In the genomic region with DNA sequence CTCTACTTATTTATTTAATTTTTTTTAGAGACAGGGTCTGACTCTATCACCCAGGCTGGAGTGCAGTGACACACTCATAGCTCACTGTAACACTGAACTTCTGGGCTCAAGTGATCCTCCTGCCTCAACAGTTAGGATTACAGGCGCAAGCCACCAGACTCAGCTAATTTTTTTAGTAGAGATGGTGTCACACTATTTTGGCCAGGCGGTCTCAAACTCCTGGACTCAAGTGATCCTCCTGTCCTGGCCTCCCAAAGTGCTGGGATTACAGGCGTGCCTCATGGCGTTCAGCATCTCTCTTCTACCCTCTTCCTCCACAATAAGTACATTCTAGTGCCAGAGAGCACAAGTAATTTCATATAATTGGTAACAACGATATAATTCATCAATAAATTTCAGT, we compare ENCODE assay signal across 18 cellular contexts. TPM values are rescaled to one million over a fixed set of nuclear protein-coding genes. Genes with fewer than 3 reads are reported as not detected.
DNase-seq lines count a peak whose midpoint lies in the region; ATAC-seq and TF ChIP-seq lines count a peak whose summit lies in the region.
"Had no signal": no experiment of that assay in that cellular context is flagged by ENCODE, and none has a peak within 500 bp of the region (broad histone marks: within the 10 kb centered on the region; RNA-seq: fewer than 3 reads in every experiment).

No MANE protein-coding gene starts in this region.

- DNase-seq in natural killer cell treated with Interleukin-12 subunit alpha and Interleukin-12 subunit beta and Interleukin-15 and Interleukin-18, amount 100 ng/mL, for 72 hours (ENCODE audit: low spot score), result no peak
- no peak for DNase-seq in natural killer cell
- no peak for DNase-seq in activated naive CD8-positive, alpha-beta T cell treated with anti-CD3 and anti-CD28 coated beads, Interleukin-2, amount 10 ng/mL, durations not matched to agents 7 days and 5 days
- no peak for DNase-seq in NCI-H82 (lab: John Stamatoyannopoulos, UW)
- DNase-seq: CD8-positive, alpha-beta memory T cell; DMS79; GM23248; NCI-H1436; NCI-H2029; NCI-H510A treated with DMSO at 0.1 percent for 48 hours; Peyer's patch had no signal

- no peaks in the 10 kb centered on the region for H3F3A ChIP-seq in Loucy (ENCODE audit: low read depth)

- POLR2A ChIA-PET in activated naive CD8-positive, alpha-beta T cell treated with anti-CD3 and anti-CD28 coated beads, Interleukin-2, amount 10 ng/mL, durations not matched to agents 7 days and 5 days (lab: Charles Lee), result interaction anchor here (0.7 kb wide), 1 partner anchor 77 kb away, joined by 5 read pairs; no protein-coding TSS in a partner anchor

- TF ChIP-seq CTCF in natural killer cell (IDR thresholded peaks at IDR 0.05) (no peak), Loucy (conservative IDR thresholded peaks at IDR 0.05; ENCODE audit: low read length) (no peak), gastroesophageal sphincter (IDR thresholded peaks at IDR 0.05) (no peak)

- H3K36me3 Mint-ChIP-seq in natural killer cell treated with Interleukin-12 subunit alpha and Interleukin-12 subunit beta and Interleukin-15 and Interleukin-18, amount 100 ng/mL, for 72 hours, result peaks cover 42% of the 10 kb centered on the region
- no peaks in the 10 kb centered on the region for H3K36me3 Mint-ChIP-seq in natural killer cell
- peaks cover 43% of the 10 kb centered on the region for H3K36me3 Mint-ChIP-seq in activated naive CD8-positive, alpha-beta T cell treated with anti-CD3 and anti-CD28 coated beads, Interleukin-2, amount 10 ng/mL, durations not matched to agents 7 days and 5 days
- H3K36me3 Mint-ChIP-seq in stimulated activated memory B cell treated with anti-CD40 and anti-IgM and Interleukin-4, amounts not matched to agents 10 μg/mL and 1 μg/mL and 100 μg/mL, for 72 hours, result peaks cover 43% of the 10 kb centered on the region

- peak overlapping the region; percentile 47 for H3K9ac ChIP-seq in Loucy (ENCODE audit: low read depth, low read length, poor library complexity, severe bottlenecking)

- peaks cover 92% of the 10 kb centered on the region for H3K79me2 ChIP-seq in Loucy (ENCODE audit: insufficient read depth, low read length)

- H3K4me1 ChIP-seq in Loucy (ENCODE audit: insufficient read depth, low read length, poor library complexity, severe bottlenecking) (peaks cover 47% of the 10 kb centered on the region), gastroesophageal sphincter (peaks cover 0 to 41% (median 12%) of the 10 kb centered on the region in 3 donors)

- intact Hi-C loops in natural killer cell (cut with micrococcal nuclease), result no loop called here

- H3K4me3 ChIP-seq in Loucy (ENCODE audit: low read length, poor library complexity, severe bottlenecking), result peak overlapping the region; percentile 60
- H3K4me3 ChIP-seq in gastroesophageal sphincter, result no peak overlapping the region
- H3K4me3 ChIP-seq: GM23248, Peyer's patch had no signal

- no peak overlapping the region for H3K27ac ChIP-seq in gastroesophageal sphincter
- H3K27ac ChIP-seq: GM23248, HL-60, Peyer's patch had no signal

- peak overlapping the region; percentile 23 to 72 for H3K27ac Mint-ChIP-seq in natural killer cell treated with Interleukin-12 subunit alpha and Interleukin-12 subunit beta and Interleukin-15 and Interleukin-18, amount 100 ng/mL, for 72 hours
- peak overlapping the region in 1 of 2 donors; percentile 55 for H3K27ac Mint-ChIP-seq in natural killer cell
- peak overlapping the region; percentile 32 for H3K27ac Mint-ChIP-seq in activated naive CD8-positive, alpha-beta T cell treated with anti-CD3 and anti-CD28 coated beads, Interleukin-2, amount 10 ng/mL, durations not matched to agents 7 days and 5 days
- H3K27ac Mint-ChIP-seq in stimulated activated memory B cell treated with anti-CD40 and anti-IgM and Interleukin-4, amounts not matched to agents 10 μg/mL and 1 μg/mL and 100 μg/mL, for 72 hours, result peak overlapping the region; percentile 56

- no peak for ATAC-seq in natural killer cell treated with Interleukin-12 subunit alpha and Interleukin-12 subunit beta and Interleukin-15 and Interleukin-18, amount 100 ng/mL, for 72 hours
- ATAC-seq in natural killer cell (no peak), gastroesophageal sphincter (no peak), HG03045 (IDR thresholded peaks at IDR 0.05; ENCODE audit: unreplicated experiment) (no peak)
- no peak for ATAC-seq in activated naive CD8-positive, alpha-beta T cell treated with anti-CD3 and anti-CD28 coated beads, Interleukin-2, amount 10 ng/mL, durations not matched to agents 7 days and 5 days (ENCODE audit: low read depth)
- no peak for ATAC-seq in stimulated activated memory B cell treated with anti-CD40 and anti-IgM and Interleukin-4, amounts not matched to agents 10 μg/mL and 1 μg/mL and 100 μg/mL, for 72 hours
- ATAC-seq: HCT116, Right ventricle myocardium inferior had no signal

- H3K9me3 Mint-ChIP-seq in natural killer cell treated with Interleukin-12 subunit alpha and Interleukin-12 subunit beta and Interleukin-15 and Interleukin-18, amount 100 ng/mL, for 72 hours, result peaks cover 5% of the 10 kb centered on the region
- no peaks in the 10 kb centered on the region for H3K9me3 Mint-ChIP-seq in natural killer cell
- no peaks in the 10 kb centered on the region for H3K9me3 Mint-ChIP-seq in activated naive CD8-positive, alpha-beta T cell treated with anti-CD3 and anti-CD28 coated beads, Interleukin-2, amount 10 ng/mL, durations not matched to agents 7 days and 5 days
- no peaks in the 10 kb centered on the region for H3K9me3 Mint-ChIP-seq in stimulated activated memory B cell treated with anti-CD40 and anti-IgM and Interleukin-4, amounts not matched to agents 10 μg/mL and 1 μg/mL and 100 μg/mL, for 72 hours
- H3K9me3 Mint-ChIP-seq: CD8-positive, alpha-beta memory T cell had no signal

- no peak overlapping the region for H3K4me3 Mint-ChIP-seq in natural killer cell treated with Interleukin-12 subunit alpha and Interleukin-12 subunit beta and Interleukin-15 and Interleukin-18, amount 100 ng/mL, for 72 hours
- no peak overlapping the region for H3K4me3 Mint-ChIP-seq in natural killer cell
- no peak overlapping the region for H3K4me3 Mint-ChIP-seq in activated naive CD8-positive, alpha-beta T cell treated with anti-CD3 and anti-CD28 coated beads, Interleukin-2, amount 10 ng/mL, durations not matched to agents 7 days and 5 days
- no peak overlapping the region for H3K4me3 Mint-ChIP-seq in stimulated activated memory B cell treated with anti-CD40 and anti-IgM and Interleukin-4, amounts not matched to agents 10 μg/mL and 1 μg/mL and 100 μg/mL, for 72 hours

- peaks cover 78% of the 10 kb centered on the region for H4K20me1 ChIP-seq in Loucy (ENCODE audit: insufficient read depth, low read length, poor library complexity, severe bottlenecking)

- no peaks in the 10 kb centered on the region for H3K27me3 Mint-ChIP-seq in natural killer cell treated with Interleukin-12 subunit alpha and Interleukin-12 subunit beta and Interleukin-15 and Interleukin-18, amount 100 ng/mL, for 72 hours
- no peaks in the 10 kb centered on the region for H3K27me3 Mint-ChIP-seq in natural killer cell (ENCODE audit: low read depth in 2 of 2)
- H3K27me3 Mint-ChIP-seq in activated naive CD8-positive, alpha-beta T cell treated with anti-CD3 and anti-CD28 coated beads, Interleukin-2, amount 10 ng/mL, durations not matched to agents 7 days and 5 days, result no peaks in the 10 kb centered on the region
- no peaks in the 10 kb centered on the region for H3K27me3 Mint-ChIP-seq in stimulated activated memory B cell treated with anti-CD40 and anti-IgM and Interleukin-4, amounts not matched to agents 10 μg/mL and 1 μg/mL and 100 μg/mL, for 72 hours
- H3K27me3 Mint-ChIP-seq: CD8-positive, alpha-beta memory T cell had no signal

- H3K9me2 ChIP-seq in Loucy (replicated peaks; ENCODE audit: low read depth, low read length), result no peaks in the 10 kb centered on the region

- no peak overlapping the region for H2AFZ ChIP-seq in Loucy (ENCODE audit: low read length)
- H2AFZ ChIP-seq: GM23248 had no signal

- peaks cover under 1% of the 10 kb centered on the region for H3K27me3 ChIP-seq in Loucy (ENCODE audit: insufficient read depth, low read length, poor library complexity, severe bottlenecking)
- H3K27me3 ChIP-seq in gastroesophageal sphincter, result no peaks in the 10 kb centered on the region
- H3K27me3 ChIP-seq: Peyer's patch had no signal

- TF ChIP-seq POLR2A in gastroesophageal sphincter (IDR thresholded peaks at IDR 0.05), result no peak

- H3K36me3 ChIP-seq in Loucy (ENCODE audit: insufficient read depth, low read length), result peaks cover 63% of the 10 kb centered on the region
- H3K36me3 ChIP-seq in gastroesophageal sphincter, result peaks cover 3 to 69% of the 10 kb centered on the region in 2 donors

- 89 to 93% methylated on average over 2 to 5 of the region's 5 CpGs for WGBS in gastroesophageal sphincter (ENCODE audit: low coverage in 1 of 2), 2 donors

- H3K4me2 ChIP-seq in Loucy (ENCODE audit: low read depth, low read length, poor library complexity, severe bottlenecking), result peak overlapping the region; percentile 81

- peaks cover 38 to 42% of the 10 kb centered on the region in 2 donors for H3K4me1 Mint-ChIP-seq in natural killer cell treated with Interleukin-12 subunit alpha and Interleukin-12 subunit beta and Interleukin-15 and Interleukin-18, amount 100 ng/mL, for 72 hours (ENCODE audit: low read depth in 2 of 2)
- peaks cover 53 to 55% of the 10 kb centered on the region in 2 donors for H3K4me1 Mint-ChIP-seq in natural killer cell
- peaks cover 33% of the 10 kb centered on the region for H3K4me1 Mint-ChIP-seq in activated naive CD8-positive, alpha-beta T cell treated with anti-CD3 and anti-CD28 coated beads, Interleukin-2, amount 10 ng/mL, durations not matched to agents 7 days and 5 days
- peaks cover 42% of the 10 kb centered on the region for H3K4me1 Mint-ChIP-seq in stimulated activated memory B cell treated with anti-CD40 and anti-IgM and Interleukin-4, amounts not matched to agents 10 μg/mL and 1 μg/mL and 100 μg/mL, for 72 hours

- no peaks in the 10 kb centered on the region for H3K9me3 ChIP-seq in Loucy (ENCODE audit: insufficient read depth, low read depth, low read length)
- H3K9me3 ChIP-seq in gastroesophageal sphincter, result no peaks in the 10 kb centered on the region
- H3K9me3 ChIP-seq: Peyer's patch had no signal

- no peak for TF ChIP-seq EP300 in gastroesophageal sphincter (IDR thresholded peaks at IDR 0.05)

RNA-seq across cellular contexts. Expression of gene SSR1, which starts 5.5 kb away (rescaled TPM):
- 100 to 1,000 TPM; 154 to 194 TPM for total RNA-seq in natural killer cell treated with Interleukin-12 subunit alpha and Interleukin-12 subunit beta and Interleukin-15 and Interleukin-18, amount 100 ng/mL, for 72 hours
- 10 to 100 TPM; 82.8 to 97.6 (median 93.1) TPM for total RNA-seq in natural killer cell
- total RNA-seq in activated naive CD8-positive, alpha-beta T cell treated with anti-CD3 and anti-CD28 coated beads, Interleukin-2, amount 10 ng/mL, durations not matched to agents 7 days and 5 days, result 100 to 1,000 TPM; 112 to 123 TPM
- total RNA-seq in gastroesophageal sphincter, result 10 to 100 TPM; 34.2 to 61.4 (median 46.0) TPM
